26 cellular contexts compared by ENCODE assay signal in the genomic region with DNA sequence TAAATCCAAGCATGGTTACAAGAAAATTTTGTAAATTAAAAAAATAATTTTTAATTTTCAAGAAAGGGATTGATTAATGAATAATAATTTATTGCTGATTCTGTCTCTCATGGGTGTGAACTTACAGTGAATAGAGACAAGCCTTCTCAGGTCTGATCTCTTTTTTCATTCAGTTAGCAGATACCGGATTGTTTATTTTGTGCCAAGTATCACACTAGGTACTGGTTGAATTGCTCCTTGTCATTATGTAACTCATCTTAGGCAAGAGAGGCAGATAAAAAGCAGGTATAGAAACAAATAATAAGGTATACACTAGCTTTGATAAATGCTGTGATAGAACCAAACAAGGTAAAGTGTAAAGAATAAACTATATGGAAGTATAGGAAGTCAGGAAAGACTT.
"Had no signal": no experiment of that assay in that cellular context is flagged by ENCODE, and none has a peak within 500 bp of the region (broad histone marks: within the 10 kb centered on the region; RNA-seq: fewer than 3 reads in every experiment).

No MANE protein-coding gene starts in this region.

- H3K27me3 Mint-ChIP-seq: memory B cell; naive thymus-derived CD8-positive, alpha-beta T cell; stimulated activated naive CD8-positive, alpha-beta T cell treated with anti-CD3 and anti-CD28 coated beads, Interleukin-15, amount 100 ng/mL, for 72 hours had no signal

- H3K27ac ChIP-seq: dorsolateral prefrontal cortex, epithelial cell of prostate, gastrocnemius medialis, prostate gland, right atrium auricular region, thyroid gland, vagina had no signal

- H3K27me3 ChIP-seq: dorsolateral prefrontal cortex, gastrocnemius medialis, right atrium auricular region, thyroid gland, vagina had no signal

- H3K4me1 ChIP-seq: gastrocnemius medialis, prostate gland, right atrium auricular region, thyroid gland, vagina had no signal

- ATAC-seq: esophagus mucosa; gastrocnemius medialis; mucosa of descending colon; naive thymus-derived CD8-positive, alpha-beta T cell; sciatic nerve; stimulated activated naive CD8-positive, alpha-beta T cell treated with anti-CD3 and anti-CD28 coated beads, Interleukin-15, amount 100 ng/mL, for 72 hours had no signal

- H3K4me1 Mint-ChIP-seq: memory B cell; naive thymus-derived CD8-positive, alpha-beta T cell; nephron progenitor cell; stimulated activated naive CD8-positive, alpha-beta T cell treated with anti-CD3 and anti-CD28 coated beads, Interleukin-15, amount 100 ng/mL, for 72 hours had no signal

- H3K4me3 ChIP-seq: dorsolateral prefrontal cortex, gastrocnemius medialis, lung, mucosa of descending colon, prostate gland, right atrium auricular region, smooth muscle cell, thyroid gland, vagina had no signal

- H3K4me3 Mint-ChIP-seq: memory B cell; naive thymus-derived CD8-positive, alpha-beta T cell; nephron progenitor cell; stimulated activated naive CD8-positive, alpha-beta T cell treated with anti-CD3 and anti-CD28 coated beads, Interleukin-15, amount 100 ng/mL, for 72 hours had no signal

- H3K27ac Mint-ChIP-seq: memory B cell; naive thymus-derived CD8-positive, alpha-beta T cell; nephron progenitor cell; stimulated activated naive CD8-positive, alpha-beta T cell treated with anti-CD3 and anti-CD28 coated beads, Interleukin-15, amount 100 ng/mL, for 72 hours had no signal

- H3K4me2 ChIP-seq: smooth muscle cell had no signal

- H3K9me3 Mint-ChIP-seq: memory B cell had no signal

- H3K36me3 ChIP-seq: gastrocnemius medialis, prostate gland, right atrium auricular region, thyroid gland, vagina had no signal

- DNase-seq: dorsolateral prefrontal cortex; effector CD4-positive, alpha-beta T cell; foreskin fibroblast; gastrocnemius medialis; head of caudate nucleus; mucosa of descending colon; naive thymus-derived CD8-positive, alpha-beta T cell; nephron progenitor cell; nucleus accumbens; stimulated activated CD4-positive, alpha-beta T cell treated with anti-CD3 and anti-CD28 coated beads, Interleukin-12 subunit alpha, Interleukin-12 subunit beta, amount 100 ng/mL, for 4 hours; stimulated activated CD4-positive, alpha-beta T cell treated with anti-CD3 and anti-CD28 coated beads, Interleukin-1b, Interleukin-23, amount 100 ng/mL, for 48 hours; stimulated activated CD4-positive, alpha-beta T cell treated with anti-CD3 and anti-CD28 coated beads, Interleukin-4, amount 100 ng/mL, for 1 hour; stimulated activated CD8-positive, alpha-beta memory T cell treated with anti-CD3 and anti-CD28 coated beads, Interleukin-4, amount 100 ng/mL, for 48 hours; stimulated activated naive CD4-positive, alpha-beta T cell; stimulated activated naive CD8-positive, alpha-beta T cell treated with anti-CD3 and anti-CD28 coated beads, Interleukin-15, amount 100 ng/mL, for 72 hours; thyroid gland; trophoblast cell had no signal

- H3K9me3 ChIP-seq: gastrocnemius medialis, prostate gland, right atrium auricular region, thyroid gland, vagina had no signal
